Comparison of ENCODE assay signal across 14 cellular contexts in the genomic region with DNA sequence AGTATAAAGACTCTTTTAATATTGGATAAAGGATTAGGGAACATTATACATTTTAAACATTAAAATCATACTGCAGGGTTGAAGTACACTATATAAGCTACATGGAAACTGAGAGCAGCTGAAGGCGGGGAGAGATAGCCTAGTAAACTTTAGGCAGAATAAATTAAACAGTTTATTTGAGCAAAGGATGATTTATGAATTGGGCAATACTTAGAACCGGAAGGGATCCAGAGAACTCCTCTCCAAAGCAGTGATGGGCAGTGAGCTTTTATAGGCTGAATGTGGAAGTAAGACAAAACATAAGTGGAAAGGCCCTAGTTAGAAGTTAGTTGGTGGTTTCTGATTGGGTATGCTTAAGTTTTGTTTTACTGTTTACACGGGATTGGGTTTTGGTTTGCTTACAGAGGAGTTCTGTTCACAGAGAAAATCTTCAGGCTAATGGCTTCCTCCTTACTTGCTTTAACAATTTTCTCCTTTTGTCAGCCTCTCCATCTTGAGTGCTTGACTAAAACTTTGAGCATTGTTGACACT. TPM values are rescaled to one million over a fixed set of nuclear protein-coding genes. Genes with fewer than 3 reads are reported as not detected.
DNase-seq lines count a peak whose midpoint lies in the region; ATAC-seq, FAIRE-seq and TF ChIP-seq lines count a peak whose summit lies in the region.
"Had no signal": no experiment of that assay in that cellular context is flagged by ENCODE, and none has a peak within 500 bp of the region (broad histone marks: within the 10 kb centered on the region; RNA-seq: fewer than 3 reads in every experiment).

No MANE protein-coding gene starts in this region.

- H3K36me3 ChIP-seq in GM12878 (ENCODE audit: control insufficient read depth in 2 of 2, insufficient read depth in 2 of 2, low read length in 1 of 2), result no peaks in the 10 kb centered on the region

- ATAC-seq in GM18861 (IDR thresholded peaks at IDR 0.05; ENCODE audit: unreplicated experiment) (peak; percentile 17), GM21515 (IDR thresholded peaks at IDR 0.05; ENCODE audit: unreplicated experiment) (peak; percentile 41), HG03135 (IDR thresholded peaks at IDR 0.05; ENCODE audit: unreplicated experiment) (peak; percentile 38), GM12878 (peak; percentile 80), esophagus mucosa (no peak)
- ATAC-seq: Panc1 had no signal

- no peak for TF ChIP-seq CTCF in GM12878 (IDR thresholded peaks at IDR 0.05 in 2 of 3, conservative IDR thresholded peaks at IDR 0.05 in 1 of 3; ENCODE audit: control insufficient read depth in 2 of 3, extremely low read depth in 1 of 3, insufficient read depth in 1 of 3, low read depth in 3 of 3, low read length in 3 of 3)

- H3K4me3 ChIP-seq in GM12878, result peak overlapping the region; percentile 53; the same call in 1 of the 2 replicates
- H3K4me3 ChIP-seq: MG63 had no signal

- peaks cover 37% of the 10 kb centered on the region for H3K4me1 ChIP-seq in GM12878 (ENCODE audit: control insufficient read depth, insufficient read depth, low read length)
- H3K4me1 ChIP-seq: parathyroid adenoma had no signal

- DNase-seq in GM12878 (ENCODE audit: low read depth, low spot score), result no peak
- DNase-seq in globus pallidus (ENCODE audit: low spot score), result no peak
- no peak for DNase-seq in DMS53 (lab: John Stamatoyannopoulos, UW)
- DNase-seq in NCI-H1092 treated with DMSO at 0.1 percent for 48 hours (lab: John Stamatoyannopoulos, UW), result no peak
- DNase-seq: activated CD4-positive, alpha-beta T cell treated with anti-CD3 and anti-CD28 coated beads for 1 hour; amniotic stem cell; MG63 had no signal

- POLR2A ChIA-PET in GM12878 (lab: Charles Lee), result interaction anchor here (3.0 to 4.6 kb wide), 3 partner anchors 10 to 19 kb away, joined by 11 to 23 read pairs (median 22); partner anchors contain the start of gene LEMD3

- H3K4me2 ChIP-seq in GM12878 (ENCODE audit: control insufficient read depth, insufficient read depth), result peak overlapping the region; percentile 83

- RAD21 ChIA-PET in GM12878 (lab: Charles Lee; ENCODE audit: unreplicated experiment), result interaction anchor here (1.3 to 4.1 kb wide), 6 partner anchors 10 to 45 kb away, joined by 5 to 25 read pairs (median 10); partner anchors contain the start of gene LEMD3

- 51% methylated on average over 3 of the region's 3 CpGs for WGBS in GM12878 (ENCODE audit: insufficient coverage, insufficient replicate concordance, low lambda C conversion rate, missing lambda C conversion rate)

- no peaks in the 10 kb centered on the region for H4K20me1 ChIP-seq in GM12878 (ENCODE audit: control insufficient read depth, insufficient read depth)

- TF ChIP-seq EP300 in GM12878 (IDR thresholded peaks at IDR 0.05; ENCODE audit: borderline replicate concordance in 1 of 2, control insufficient read depth in 1 of 2, low read depth in 2 of 2, low read length in 2 of 2), result no peak

- H3K27me3 ChIP-seq in GM12878 (replicated peaks in 1 of 2; ENCODE audit: control insufficient read depth in 2 of 2, insufficient read depth in 2 of 2, low read length in 1 of 2), result no peaks in the 10 kb centered on the region
- H3K27me3 ChIP-seq: MG63 had no signal

- TF ChIP-seq POLR2A in GM12878 (IDR thresholded peaks at IDR 0.05; ENCODE audit: low read depth, low read length), result no peak

- SMC1A ChIA-PET in GM12878 (lab: Charles Lee; ENCODE audit: uncharacterized antibody, unreplicated experiment), result interaction anchor here (1.0 to 13.7 kb wide), 9 partner anchors 10 to 45 kb away, joined by 3 to 155 read pairs (median 10); partner anchors contain the start of gene LEMD3

- H3K9ac ChIP-seq in GM12878 (ENCODE audit: control insufficient read depth, insufficient read depth, low read length), result no peak overlapping the region; the same call in 1 of the 2 replicates
- H3K9ac ChIP-seq: parathyroid adenoma had no signal

- CTCF ChIA-PET in GM12878 (lab: Yijun Ruan, JAX), result interaction anchor here (1.0 to 4.3 kb wide), 3 partner anchors 15 to 44 kb away, joined by 4 to 30 read pairs (median 11); partner anchors contain the start of gene LEMD3

- H3K27ac ChIP-seq in GM12878 (ENCODE audit: control insufficient read depth, insufficient read depth), result peak overlapping the region; percentile 83
- H3K27ac ChIP-seq: parathyroid adenoma had no signal

- intact Hi-C loops in GM12878 (cut with micrococcal nuclease; ENCODE audit: unreplicated experiment), result loop anchor here (2.0 kb wide), 1 partner anchor 17 kb away; no protein-coding TSS in a partner anchor

- in situ Hi-C loops in GM12878 (cut with MboI), result no loop called here

- no TSS peak for BruUV-seq in GM12878 (replicated peaks; lab: Mats Ljungman, UMichigan)

- H3K79me2 ChIP-seq in GM12878 (ENCODE audit: control insufficient read depth, insufficient read depth, low read length), result peaks cover 89% of the 10 kb centered on the region

- FAIRE-seq in GM12878 (lab: Jason Lieb, UNC), result peak; percentile 95
- FAIRE-seq: H1 had no signal

- H2AFZ ChIP-seq in GM12878 (ENCODE audit: control insufficient read depth, low read depth, low read length), result no peak overlapping the region; the same call in 1 of the 2 replicates
- H2AFZ ChIP-seq: parathyroid adenoma had no signal

- peaks cover 2% of the 10 kb centered on the region; the same call in 2 of the 3 replicates for H3K9me3 ChIP-seq in GM12878 (replicated peaks; ENCODE audit: control insufficient read depth, insufficient read depth, low read length)
- H3K9me3 ChIP-seq: MG63 had no signal

- TF ChIP-seq RAD21 in GM12878 (IDR thresholded peaks at IDR 0.05; ENCODE audit: insufficient read depth, low read depth, low read length), result no peak

TF ChIP-seq in GM12878, 131 proteins besides CTCF, POLR2A, EP300 and RAD21:
- TF ChIP-seq BMI1 (IDR thresholded peaks at IDR 0.05; ENCODE audit: borderline replicate concordance) (no peak), RELA (IDR thresholded peaks at IDR 0.05; ENCODE audit: borderline replicate concordance, partially characterized antibody) (no peak), SREBF2 (IDR thresholded peaks at IDR 0.05; ENCODE audit: low read length) (no peak), SUPT20H (IDR thresholded peaks at IDR 0.05; ENCODE audit: borderline replicate concordance, control insufficient read depth, low read depth, low read length) (no peak)
- TF ChIP-seq, protein P1, sequence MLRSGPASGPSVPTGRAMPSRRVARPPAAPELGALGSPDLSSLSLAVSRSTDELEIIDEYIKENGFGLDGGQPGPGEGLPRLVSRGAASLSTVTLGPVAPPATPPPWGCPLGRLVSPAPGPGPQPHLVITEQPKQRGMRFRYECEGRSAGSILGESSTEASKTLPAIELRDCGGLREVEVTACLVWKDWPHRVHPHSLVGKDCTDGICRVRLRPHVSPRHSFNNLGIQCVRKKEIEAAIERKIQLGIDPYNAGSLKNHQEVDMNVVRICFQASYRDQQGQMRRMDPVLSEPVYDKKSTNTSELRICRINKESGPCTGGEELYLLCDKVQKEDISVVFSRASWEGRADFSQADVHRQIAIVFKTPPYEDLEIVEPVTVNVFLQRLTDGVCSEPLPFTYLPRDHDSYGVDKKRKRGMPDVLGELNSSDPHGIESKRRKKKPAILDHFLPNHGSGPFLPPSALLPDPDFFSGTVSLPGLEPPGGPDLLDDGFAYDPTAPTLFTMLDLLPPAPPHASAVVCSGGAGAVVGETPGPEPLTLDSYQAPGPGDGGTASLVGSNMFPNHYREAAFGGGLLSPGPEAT (IDR thresholded peaks at IDR 0.05; ENCODE audit: low read depth), result peak; percentile 27; the same call in 1 of the 2 replicates
- TF ChIP-seq, protein P2, sequence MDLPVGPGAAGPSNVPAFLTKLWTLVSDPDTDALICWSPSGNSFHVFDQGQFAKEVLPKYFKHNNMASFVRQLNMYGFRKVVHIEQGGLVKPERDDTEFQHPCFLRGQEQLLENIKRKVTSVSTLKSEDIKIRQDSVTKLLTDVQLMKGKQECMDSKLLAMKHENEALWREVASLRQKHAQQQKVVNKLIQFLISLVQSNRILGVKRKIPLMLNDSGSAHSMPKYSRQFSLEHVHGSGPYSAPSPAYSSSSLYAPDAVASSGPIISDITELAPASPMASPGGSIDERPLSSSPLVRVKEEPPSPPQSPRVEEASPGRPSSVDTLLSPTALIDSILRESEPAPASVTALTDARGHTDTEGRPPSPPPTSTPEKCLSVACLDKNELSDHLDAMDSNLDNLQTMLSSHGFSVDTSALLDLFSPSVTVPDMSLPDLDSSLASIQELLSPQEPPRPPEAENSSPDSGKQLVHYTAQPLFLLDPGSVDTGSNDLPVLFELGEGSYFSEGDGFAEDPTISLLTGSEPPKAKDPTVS (IDR thresholded peaks at IDR 0.05; ENCODE audit: low read depth, low read length), result no peak

RNA-seq across cellular contexts. Expression of gene LEMD3, which starts 18.9 kb away (rescaled TPM):
- 71.8 and 93.9 TPM in 2 replicates for total RNA-seq in GM12878 (2013; cell fraction: nucleolus; rRNA removed)
- total RNA-seq in GM12878 (2014; rRNA removed) (23.8 and 24.8 TPM in 2 replicates), GM12878 (2014; rRNA removed; fragmentation: Illumina TruSeq; extraction: Trizol) (19.4 and 19.6 TPM in 2 replicates), GM12878 (2021) (23.6 and 26.0 TPM in 2 replicates), esophagus mucosa (14.1 TPM)
- 4.1 TPM for polyA plus RNA-seq in GM12878 (2011; ENCODE audit: low read depth)
- polyA plus RNA-seq in GM12878 (2011; rRNA removed) (21.3 and 29.5 TPM in 2 replicates), GM12878 (2014; fragmentation: Illumina TruSeq; extraction: Trizol) (17.7 and 31.1 TPM in 2 replicates), GM12878 (2014; fragmentation: Nextera tagmentation; extraction: Ambion mirVana) (1 to 10 TPM; 7.5 to 9.0 TPM), GM12878 (2014; rRNA removed) (12.0 and 17.8 TPM in 2 replicates), GM12878 (2016; fragmentation: Nextera tagmentation; extraction: Ambion mirVana) (10 to 100 TPM; 14.6 to 15.4 TPM)
- polyA plus RNA-seq in GM12878 (2011; cell fraction: cytosol; rRNA removed), result 6.5 and 7.0 TPM in 2 replicates
- 20.1 and 23.8 TPM in 2 replicates for polyA plus RNA-seq in GM12878 (2011; cell fraction: nucleus; rRNA removed)
- 9.3 and 13.1 TPM in 2 replicates for polyA plus RNA-seq in GM12878 (2012)
- 13.5 and 14.3 TPM in 2 replicates for polyA minus RNA-seq in GM12878 (2011; rRNA and poly(A)+ RNA removed)
- 4.9 and 7.5 TPM in 2 replicates for polyA minus RNA-seq in GM12878 (2011; cell fraction: cytosol; rRNA and poly(A)+ RNA removed)
- 28.7 and 46.6 TPM in 2 replicates for polyA minus RNA-seq in GM12878 (2011; cell fraction: nucleus; rRNA and poly(A)+ RNA removed)
